Comparison of ENCODE assay signal across 10 cellular contexts in genomic region chrX:88613338-88613737, GRCh38.
DNase-seq lines count a peak whose midpoint lies in the region; ATAC-seq and TF ChIP-seq lines count a peak whose summit lies in the region.
"Had no signal": no experiment of that assay in that cellular context is flagged by ENCODE, and none has a peak within 500 bp of the region (broad histone marks: within the 10 kb centered on the region; RNA-seq: fewer than 3 reads in every experiment).

No MANE protein-coding gene starts in this region.

- DNase-seq in NCI-H1417 (lab: John Stamatoyannopoulos, UW) (peak in 2 of 3 experiments; percentile 15 to 60), NCI-H1417 treated with DMSO at 0.1 percent for 48 hours (lab: John Stamatoyannopoulos, UW) (no peak), NCI-H510A treated with DMSO at 0.1 percent for 48 hours (lab: John Stamatoyannopoulos, UW) (peak; percentile 2), endothelial cell (ENCODE audit: low spot score) (peak; percentile 5), progenitor cell of endocrine pancreas (ENCODE audit: low spot score, unreplicated experiment) (no peak), NK-92 (lab: John Stamatoyannopoulos, UW; ENCODE audit: unreplicated experiment) (no peak)
- no peak for DNase-seq in activated naive CD8-positive, alpha-beta T cell treated with anti-CD3 and anti-CD28 coated beads, Interleukin-2, amount 50 U/mL, for 24 hours
- DNase-seq: activated naive CD8-positive, alpha-beta T cell treated with anti-CD3 and anti-CD28 coated beads, Interleukin-2, amount 10 ng/mL, durations not matched to agents 7 days and 5 days; stimulated activated CD4-positive, alpha-beta T cell treated with anti-CD3 and anti-CD28 coated beads, Interleukin-15, amount 100 ng/mL, for 24 hours had no signal

- ATAC-seq in HG03175 (IDR thresholded peaks at IDR 0.05; ENCODE audit: unreplicated experiment), result no peak
- ATAC-seq in activated naive CD8-positive, alpha-beta T cell treated with anti-CD3 and anti-CD28 coated beads, Interleukin-2, amount 50 U/mL, for 24 hours, result no peak

- H3K27ac Mint-ChIP-seq in endothelial cell (ENCODE audit: unreplicated experiment) (peak overlapping the region; percentile 83), progenitor cell of endocrine pancreas (peak overlapping the region; percentile 82)
- H3K27ac Mint-ChIP-seq in activated naive CD8-positive, alpha-beta T cell treated with anti-CD3 and anti-CD28 coated beads, Interleukin-2, amount 50 U/mL, for 24 hours, result no peak overlapping the region
- H3K27ac Mint-ChIP-seq: activated naive CD8-positive, alpha-beta T cell treated with anti-CD3 and anti-CD28 coated beads, Interleukin-2, amount 10 ng/mL, durations not matched to agents 7 days and 5 days had no signal

- H3K4me3 Mint-ChIP-seq in endothelial cell (ENCODE audit: unreplicated experiment), result peak overlapping the region; percentile 5
- peak overlapping the region; percentile 39 for H3K4me3 Mint-ChIP-seq in progenitor cell of endocrine pancreas (ENCODE audit: low read depth)
- H3K4me3 Mint-ChIP-seq in activated naive CD8-positive, alpha-beta T cell treated with anti-CD3 and anti-CD28 coated beads, Interleukin-2, amount 50 U/mL, for 24 hours, result no peak overlapping the region
- H3K4me3 Mint-ChIP-seq: activated naive CD8-positive, alpha-beta T cell treated with anti-CD3 and anti-CD28 coated beads, Interleukin-2, amount 10 ng/mL, durations not matched to agents 7 days and 5 days had no signal

- peak; percentile 29 for TF ChIP-seq CTCF in endothelial cell (IDR thresholded peaks at IDR 0.05; ENCODE audit: unreplicated experiment)
- TF ChIP-seq CTCF in progenitor cell of endocrine pancreas (IDR thresholded peaks at IDR 0.05; ENCODE audit: unreplicated experiment), result peak; percentile 87

- H3K9me3 Mint-ChIP-seq in endothelial cell (ENCODE audit: unreplicated experiment), result no peaks in the 10 kb centered on the region
- H3K9me3 Mint-ChIP-seq in progenitor cell of endocrine pancreas (ENCODE audit: low read depth), result peaks cover 9% of the 10 kb centered on the region
- peaks cover 6% of the 10 kb centered on the region for H3K9me3 Mint-ChIP-seq in activated naive CD8-positive, alpha-beta T cell treated with anti-CD3 and anti-CD28 coated beads, Interleukin-2, amount 50 U/mL, for 24 hours
- H3K9me3 Mint-ChIP-seq: activated naive CD8-positive, alpha-beta T cell treated with anti-CD3 and anti-CD28 coated beads, Interleukin-2, amount 10 ng/mL, durations not matched to agents 7 days and 5 days had no signal

- H3K4me1 Mint-ChIP-seq in endothelial cell (ENCODE audit: unreplicated experiment) (peaks cover 6% of the 10 kb centered on the region), progenitor cell of endocrine pancreas (ENCODE audit: low read depth) (peaks cover 7% of the 10 kb centered on the region)
- no peaks in the 10 kb centered on the region for H3K4me1 Mint-ChIP-seq in activated naive CD8-positive, alpha-beta T cell treated with anti-CD3 and anti-CD28 coated beads, Interleukin-2, amount 50 U/mL, for 24 hours
- H3K4me1 Mint-ChIP-seq: activated naive CD8-positive, alpha-beta T cell treated with anti-CD3 and anti-CD28 coated beads, Interleukin-2, amount 10 ng/mL, durations not matched to agents 7 days and 5 days had no signal

- H3K27me3 Mint-ChIP-seq in endothelial cell (ENCODE audit: unreplicated experiment), result no peaks in the 10 kb centered on the region
- no peaks in the 10 kb centered on the region for H3K27me3 Mint-ChIP-seq in progenitor cell of endocrine pancreas
- no peaks in the 10 kb centered on the region for H3K27me3 Mint-ChIP-seq in activated naive CD8-positive, alpha-beta T cell treated with anti-CD3 and anti-CD28 coated beads, Interleukin-2, amount 50 U/mL, for 24 hours
- H3K27me3 Mint-ChIP-seq: activated naive CD8-positive, alpha-beta T cell treated with anti-CD3 and anti-CD28 coated beads, Interleukin-2, amount 10 ng/mL, durations not matched to agents 7 days and 5 days had no signal

- H3K36me3 Mint-ChIP-seq in endothelial cell (ENCODE audit: low read depth, unreplicated experiment) (no peaks in the 10 kb centered on the region), progenitor cell of endocrine pancreas (ENCODE audit: insufficient read depth) (peaks cover 2% of the 10 kb centered on the region)
- no peaks in the 10 kb centered on the region for H3K36me3 Mint-ChIP-seq in activated naive CD8-positive, alpha-beta T cell treated with anti-CD3 and anti-CD28 coated beads, Interleukin-2, amount 50 U/mL, for 24 hours (ENCODE audit: low read depth)
- H3K36me3 Mint-ChIP-seq: activated naive CD8-positive, alpha-beta T cell treated with anti-CD3 and anti-CD28 coated beads, Interleukin-2, amount 10 ng/mL, durations not matched to agents 7 days and 5 days had no signal

Comparison
In these comparisons a context has a peak if more than half of its experiments do, and no peak if none do; other contexts are left out.
1. DNase-seq: peak in NCI-H1417 (2 of 3), NCI-H510A treated with DMSO at 0.1 percent for 48 hours (single experiment) and endothelial cell (single experiment); none in NCI-H1417 treated with DMSO at 0.1 percent for 48 hours (single experiment), progenitor cell of endocrine pancreas (single experiment), NK-92 (single experiment) and activated naive CD8-positive, alpha-beta T cell treated with anti-CD3 and anti-CD28 coated beads, Interleukin-2, amount 50 U/mL, for 24 hours (single experiment).